ENCODE assay signal across 13 cellular contexts in the genomic region with DNA sequence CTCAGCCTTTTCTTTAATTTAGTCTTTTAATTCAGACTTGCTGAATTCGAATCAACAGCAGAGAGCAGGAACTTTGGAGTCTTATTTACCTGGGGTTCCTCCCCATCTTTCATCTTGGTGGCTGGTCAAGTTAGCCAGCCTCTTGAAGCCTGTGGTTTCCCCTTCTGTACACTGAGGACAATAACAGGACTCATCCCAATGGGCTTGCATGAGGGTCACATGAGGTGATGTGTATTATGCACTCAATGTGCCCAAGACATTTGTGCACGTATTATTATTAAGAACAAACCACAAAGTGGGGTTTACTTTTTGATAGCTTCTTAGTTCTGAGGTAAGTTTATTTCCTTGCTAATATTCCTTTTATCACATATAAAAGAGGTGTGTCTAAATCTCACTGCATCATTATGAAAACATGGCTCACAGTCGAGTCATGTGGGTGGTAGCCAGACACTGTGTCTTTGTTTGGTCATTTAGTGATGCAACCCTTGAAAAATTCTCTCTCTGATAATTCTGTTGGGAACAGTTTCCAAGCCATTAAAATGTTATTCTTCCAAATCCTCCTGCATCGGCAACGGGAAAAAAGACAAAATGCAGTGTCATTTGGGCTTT.
DNase-seq lines count a peak whose midpoint lies in the region; ATAC-seq, FAIRE-seq and TF ChIP-seq lines count a peak whose summit lies in the region.
"Had no signal": no experiment of that assay in that cellular context is flagged by ENCODE, and none has a peak within 500 bp of the region (broad histone marks: within the 10 kb centered on the region; RNA-seq: fewer than 3 reads in every experiment).

No MANE protein-coding gene starts in this region.

- no peaks in the 10 kb centered on the region for H3K9me3 ChIP-seq in hepatocyte (ENCODE audit: low read depth)
- no peaks in the 10 kb centered on the region for H3K9me3 ChIP-seq in testis
- no peaks in the 10 kb centered on the region for H3K9me3 ChIP-seq in colonic mucosa
- H3K9me3 ChIP-seq: HAP-1 had no signal

- no peak overlapping the region for H3K4me2 ChIP-seq in hepatocyte

- peak; percentile 14 for DNase-seq in HT-29 (ENCODE audit: low spot score)
- DNase-seq in bronchial epithelial cell (ENCODE audit: low read depth), result peak; percentile 89
- peak; percentile 30 for DNase-seq in hepatocyte (ENCODE audit: low spot score)
- peak; percentile 57 for DNase-seq in testis
- DNase-seq in NCI-H146 treated with DMSO at 0.1 percent for 48 hours (lab: John Stamatoyannopoulos, UW; ENCODE audit: unreplicated experiment), result no peak
- no peak for DNase-seq in colonic mucosa
- DNase-seq: activated CD4-positive, alpha-beta T cell treated with anti-CD3 and anti-CD28 coated beads for 36 hours; kidney; small intestine; stimulated activated naive B cell treated with anti-CD40 and anti-IgM and Interleukin-4, amounts not matched to agents 10 μg/mL and 1 μg/mL and 100 μg/mL, for 72 hours had no signal

- no peaks in the 10 kb centered on the region for H4K20me1 ChIP-seq in hepatocyte (ENCODE audit: insufficient read depth, poor library complexity, severe bottlenecking)

- peaks cover 8% of the 10 kb centered on the region for H3K4me1 ChIP-seq in hepatocyte (ENCODE audit: insufficient read depth)
- H3K4me1 ChIP-seq in testis, result peaks cover 5% of the 10 kb centered on the region
- no peaks in the 10 kb centered on the region for H3K4me1 ChIP-seq in colonic mucosa

- 64% methylated on average over 5 of the region's 5 CpGs for WGBS in hepatocyte (ENCODE audit: low lambda C conversion rate, missing lambda C conversion rate)
- 60 to 70% methylated on average over 5 of the region's 5 CpGs for WGBS in testis, 2 donors

- no peaks in the 10 kb centered on the region for H3K36me3 ChIP-seq in bronchial epithelial cell (ENCODE audit: control insufficient read depth, insufficient read depth, low read length)
- H3K36me3 ChIP-seq in hepatocyte (replicated peaks; ENCODE audit: insufficient read depth, low read depth), result no peaks in the 10 kb centered on the region
- no peaks in the 10 kb centered on the region for H3K36me3 ChIP-seq in testis (ENCODE audit: low read depth, missing control alignments)
- no peaks in the 10 kb centered on the region for H3K36me3 ChIP-seq in colonic mucosa
- H3K36me3 ChIP-seq: HAP-1 had no signal

- no peak overlapping the region for H3K27ac ChIP-seq in hepatocyte
- no peak overlapping the region for H3K27ac ChIP-seq in testis
- H3K27ac ChIP-seq in colonic mucosa, result no peak overlapping the region

- H2AFZ ChIP-seq in hepatocyte, result no peak overlapping the region

- H3K79me2 ChIP-seq in hepatocyte, result no peaks in the 10 kb centered on the region

- TF ChIP-seq POLR2A in testis (IDR thresholded peaks at IDR 0.05), result no peak

- H3K9me2 ChIP-seq in hepatocyte (replicated peaks; ENCODE audit: insufficient read depth), result no peaks in the 10 kb centered on the region

- ATAC-seq in HG03135 (IDR thresholded peaks at IDR 0.05; ENCODE audit: unreplicated experiment) (no peak), GM18520 (IDR thresholded peaks at IDR 0.05; ENCODE audit: unreplicated experiment) (no peak)
- ATAC-seq: activated CD4-positive, alpha-beta T cell treated with anti-CD3 and anti-CD28 coated beads for 36 hours; stimulated activated naive B cell treated with anti-CD40 and anti-IgM and Interleukin-4, amounts not matched to agents 10 μg/mL and 1 μg/mL and 100 μg/mL, for 72 hours had no signal

- TF ChIP-seq CTCF in bronchial epithelial cell (IDR thresholded peaks at IDR 0.05; ENCODE audit: insufficient read depth, low read length, severe bottlenecking) (no peak), hepatocyte (IDR thresholded peaks at IDR 0.05; ENCODE audit: poor library complexity) (no peak), testis (IDR thresholded peaks at IDR 0.05) (no peak), colonic mucosa (IDR thresholded peaks at IDR 0.05) (no peak)

- intact Hi-C loops in testis (cut with DNase I; ENCODE audit: low total_unique reads) (no loop called here), colonic mucosa (cut with DNase I) (no loop called here)

- H3K4me3 ChIP-seq in bronchial epithelial cell (ENCODE audit: low read depth, low read length) (no peak overlapping the region), hepatocyte (no peak overlapping the region), testis (no peak overlapping the region), colonic mucosa (no peak overlapping the region)
- H3K4me3 ChIP-seq: HAP-1 had no signal

- no peak for FAIRE-seq in bronchial epithelial cell (lab: Jason Lieb, UNC)
- FAIRE-seq: kidney, small intestine had no signal

- H3K9ac ChIP-seq in colonic mucosa (ENCODE audit: low read depth in 2 of 2, low read length in 2 of 2), result no peak overlapping the region

- H3K27me3 ChIP-seq in bronchial epithelial cell (ENCODE audit: control insufficient read depth, insufficient read depth, low read length) (no peaks in the 10 kb centered on the region), hepatocyte (no peaks in the 10 kb centered on the region), testis (no peaks in the 10 kb centered on the region), colonic mucosa (no peaks in the 10 kb centered on the region)

Comparison
In these comparisons a context has a peak if more than half of its experiments do, and no peak if none do; other contexts are left out.
1. DNase-seq: peak in HT-29 (single experiment), bronchial epithelial cell (single experiment), hepatocyte (single experiment) and testis (single experiment); none in NCI-H146 treated with DMSO at 0.1 percent for 48 hours (single experiment) and colonic mucosa (single experiment).